ENCODE assay signal across 17 cellular contexts in the genomic region with DNA sequence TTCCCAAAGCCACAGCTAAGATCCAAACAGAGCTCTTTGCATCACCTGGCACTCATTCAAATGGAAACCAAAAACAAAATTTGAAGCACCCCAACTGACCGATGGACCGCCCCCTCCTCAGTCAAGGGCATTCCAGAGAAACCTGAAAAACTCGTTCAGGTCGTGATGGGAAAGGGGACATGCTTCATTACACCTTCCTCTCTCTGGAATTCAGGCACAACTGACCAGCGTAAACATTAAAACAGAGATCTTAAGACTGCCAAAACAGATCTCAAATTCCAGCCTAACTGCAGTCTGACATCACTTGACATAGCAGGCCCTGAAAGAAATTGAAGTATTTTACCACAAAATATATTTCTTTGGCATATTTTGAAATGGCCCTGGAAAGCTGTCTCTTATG. TPM values are rescaled to one million over a fixed set of nuclear protein-coding genes. Genes with fewer than 3 reads are reported as not detected.
DNase-seq lines count a peak whose midpoint lies in the region; ATAC-seq and TF ChIP-seq lines count a peak whose summit lies in the region.
"Had no signal": no experiment of that assay in that cellular context is flagged by ENCODE, and none has a peak within 500 bp of the region (broad histone marks: within the 10 kb centered on the region; RNA-seq: fewer than 3 reads in every experiment).

No MANE protein-coding gene starts in this region.

- H3K4me3 ChIP-seq in lower lobe of right lung = no peak overlapping the region
- H3K4me3 ChIP-seq in thyroid gland (replicated peaks in 1 of 3) = no peak overlapping the region
- H3K4me3 ChIP-seq: adrenal gland, MG63 had no signal

- H3K27ac Mint-ChIP-seq in activated B cell treated with CpG ODN at 0.5 μM for 24 hours = peak overlapping the region; percentile 77
- H3K27ac Mint-ChIP-seq: stimulated activated naive CD8-positive, alpha-beta T cell treated with anti-CD3 and anti-CD28 coated beads, Interleukin-15, Interleukin-2, amounts not matched to agents 100 ng/mL and 50 ng/mL, for 24 hours had no signal

- CTCF ChIA-PET in activated B cell treated with CpG ODN at 0.5 μM for 24 hours (lab: Charles Lee) = interaction anchor here (0.6 to 1.0 kb wide), 3 partner anchors 10 to 699 kb away, joined by 3 to 5 read pairs (median 3); no protein-coding TSS in a partner anchor

- H3K36me3 Mint-ChIP-seq in activated B cell treated with CpG ODN at 0.5 μM for 24 hours (ENCODE audit: low read depth) = peaks cover 24% of the 10 kb centered on the region
- H3K36me3 Mint-ChIP-seq: natural killer cell treated with Interleukin-12 subunit alpha and Interleukin-12 subunit beta and Interleukin-15 and Interleukin-18, amount 100 ng/mL, for 72 hours had no signal

- intact Hi-C loops in activated B cell treated with CpG ODN at 0.5 μM for 24 hours (cut with micrococcal nuclease) (loop anchor here (1.0 kb wide), 1 partner anchor 10 kb away; no protein-coding TSS in a partner anchor), lower lobe of right lung (cut with DNase I) (no loop called here), thyroid gland (cut with DNase I) (no loop called here)

- DNase-seq in DMS53 (lab: John Stamatoyannopoulos, UW) (peak; percentile 61), DMS53 treated with DMSO at 0.1 percent for 48 hours (lab: John Stamatoyannopoulos, UW; ENCODE audit: unreplicated experiment) (no peak), activated B cell treated with CpG ODN at 0.5 μM for 24 hours (no peak), lower lobe of right lung (no peak), thyroid gland (peak; percentile 84 to 87), NCI-H2196 treated with DMSO at 0.1 percent for 48 hours (lab: John Stamatoyannopoulos, UW; ENCODE audit: unreplicated experiment) (no peak), AML-193 (lab: John Stamatoyannopoulos, UW) (no peak), OCI-M2 (lab: John Stamatoyannopoulos, UW; ENCODE audit: unreplicated experiment) (no peak)
- DNase-seq: adrenal gland, cortex of kidney, MG63 had no signal

- no peaks in the 10 kb centered on the region for H3K27me3 ChIP-seq in lower lobe of right lung (ENCODE audit: low read depth)
- H3K27me3 ChIP-seq in thyroid gland = no peaks in the 10 kb centered on the region
- H3K27me3 ChIP-seq: adrenal gland, MG63 had no signal

- WGBS in thyroid gland, 2 donors = 23 to 41% methylated on average over 5 of the region's 5 CpGs

- H3K36me3 ChIP-seq in lower lobe of right lung (no peaks in the 10 kb centered on the region), thyroid gland (no peaks in the 10 kb centered on the region)
- H3K36me3 ChIP-seq: adrenal gland, MG63 had no signal

- peaks cover 71% of the 10 kb centered on the region for H3K4me1 Mint-ChIP-seq in activated B cell treated with CpG ODN at 0.5 μM for 24 hours

- H3K27ac ChIP-seq in lower lobe of right lung = no peak overlapping the region
- H3K27ac ChIP-seq in thyroid gland = peak overlapping the region; percentile 90 to 98 (median 96)
- H3K27ac ChIP-seq: 22Rv1 had no signal

- no peaks in the 10 kb centered on the region for H3K27me3 Mint-ChIP-seq in activated B cell treated with CpG ODN at 0.5 μM for 24 hours
- H3K27me3 Mint-ChIP-seq: natural killer cell treated with Interleukin-12 subunit alpha and Interleukin-12 subunit beta and Interleukin-15 and Interleukin-18, amount 100 ng/mL, for 72 hours; stimulated activated naive CD8-positive, alpha-beta T cell treated with anti-CD3 and anti-CD28 coated beads, Interleukin-15, Interleukin-2, amounts not matched to agents 100 ng/mL and 50 ng/mL, for 24 hours had no signal

- POLR2A ChIA-PET in activated B cell treated with CpG ODN at 0.5 μM for 24 hours (lab: Charles Lee) = interaction anchor here (0.8 kb wide), 1 partner anchor 19 kb away, joined by 3 read pairs; no protein-coding TSS in a partner anchor

- no peak for ATAC-seq in activated B cell treated with CpG ODN at 0.5 μM for 24 hours (ENCODE audit: low read depth)
- ATAC-seq in lower lobe of right lung = peak; percentile 42 to 55
- ATAC-seq: HCT116; natural killer cell treated with Interleukin-12 subunit alpha and Interleukin-12 subunit beta and Interleukin-15 and Interleukin-18, amount 100 ng/mL, for 72 hours; SK-N-SH treated with all-trans-retinoic acid at 6 μM for 48 hours had no signal

- no peak overlapping the region for H3K4me3 Mint-ChIP-seq in activated B cell treated with CpG ODN at 0.5 μM for 24 hours
- H3K4me3 Mint-ChIP-seq: natural killer cell treated with Interleukin-12 subunit alpha and Interleukin-12 subunit beta and Interleukin-15 and Interleukin-18, amount 100 ng/mL, for 72 hours; stimulated activated naive CD8-positive, alpha-beta T cell treated with anti-CD3 and anti-CD28 coated beads, Interleukin-15, Interleukin-2, amounts not matched to agents 100 ng/mL and 50 ng/mL, for 24 hours had no signal

- peak in 1 of 2 donors; percentile 29 for TF ChIP-seq POLR2A in thyroid gland (IDR thresholded peaks at IDR 0.05)

- peaks cover 41% of the 10 kb centered on the region for H3K4me1 ChIP-seq in lower lobe of right lung
- peaks cover 66 to 79% of the 10 kb centered on the region in 2 donors for H3K4me1 ChIP-seq in thyroid gland
- H3K4me1 ChIP-seq: adrenal gland had no signal

- no peaks in the 10 kb centered on the region for H3K9me3 Mint-ChIP-seq in activated B cell treated with CpG ODN at 0.5 μM for 24 hours
- H3K9me3 Mint-ChIP-seq: natural killer cell treated with Interleukin-12 subunit alpha and Interleukin-12 subunit beta and Interleukin-15 and Interleukin-18, amount 100 ng/mL, for 72 hours; stimulated activated naive CD8-positive, alpha-beta T cell treated with anti-CD3 and anti-CD28 coated beads, Interleukin-15, Interleukin-2, amounts not matched to agents 100 ng/mL and 50 ng/mL, for 24 hours had no signal

- TF ChIP-seq CTCF in activated B cell treated with CpG ODN at 0.5 μM for 24 hours (IDR thresholded peaks at IDR 0.05) (no peak), lower lobe of right lung (IDR thresholded peaks at IDR 0.05) (no peak), thyroid gland (IDR thresholded peaks at IDR 0.05) (no peak)

- H3K9me3 ChIP-seq in lower lobe of right lung (no peaks in the 10 kb centered on the region), thyroid gland (no peaks in the 10 kb centered on the region)
- H3K9me3 ChIP-seq: adrenal gland, MG63 had no signal

RNA-seq across cellular contexts. Expression of gene PTTG2, which starts 28.5 kb away (rescaled TPM):
- total RNA-seq in activated B cell treated with CpG ODN at 0.5 μM for 24 hours (1.9 and 2.2 TPM in 2 replicates), lower lobe of right lung (1.2 TPM), thyroid gland (1 to 10 TPM in 1 of 4 donors, not detected in 3; 2.0 TPM)
- total RNA-seq: fibroblast of lung had no signal

Comparison
In these comparisons a context has a peak if more than half of its experiments do, and no peak if none do; other contexts are left out.
1. DNase-seq: peak in DMS53 (single experiment) and thyroid gland (2 of 2); none in DMS53 treated with DMSO at 0.1 percent for 48 hours (single experiment), activated B cell treated with CpG ODN at 0.5 μM for 24 hours (single experiment), lower lobe of right lung (single experiment), NCI-H2196 treated with DMSO at 0.1 percent for 48 hours (single experiment), AML-193 (0 of 2) and OCI-M2 (single experiment).